In genomic region chr7:73442903-73443542, GRCh38 we compare ENCODE assay signal across 24 cellular contexts. TPM values are rescaled to one million over a fixed set of nuclear protein-coding genes. Genes with fewer than 3 reads are reported as not detected.
A peak's percentile ranks its signal among the peaks of the same experiment; 100 is the strongest.
DNase-seq lines count a peak whose midpoint lies in the region; ATAC-seq and TF ChIP-seq lines count a peak whose summit lies in the region.
"Had no signal": no experiment of that assay in that cellular context is flagged by ENCODE, and none has a peak within 500 bp of the region (broad histone marks: within the 10 kb centered on the region; RNA-seq: fewer than 3 reads in every experiment).

No MANE protein-coding gene starts in this region.

- TF ChIP-seq CTCF in nephron progenitor cell (IDR thresholded peaks at IDR 0.05): no peak
- TF ChIP-seq CTCF in thyroid gland (IDR thresholded peaks at IDR 0.05): no peak
- no peak for TF ChIP-seq CTCF in breast epithelium (IDR thresholded peaks at IDR 0.05)

- peaks cover 3 to 8% of the 10 kb centered on the region in 2 donors for H3K4me1 Mint-ChIP-seq in effector memory CD8-positive, alpha-beta T cell (ENCODE audit: low read depth in 2 of 2)
- peaks cover 15% of the 10 kb centered on the region for H3K4me1 Mint-ChIP-seq in nephron progenitor cell
- peaks cover 3% of the 10 kb centered on the region for H3K4me1 Mint-ChIP-seq in activated naive CD8-positive, alpha-beta T cell treated with anti-CD3 and anti-CD28 coated beads for 36 hours
- H3K4me1 Mint-ChIP-seq: activated CD4-positive, alpha-beta memory T cell treated with anti-CD3 and anti-CD28 coated beads, Interleukin-2, amount 10 ng/mL, durations not matched to agents 7 days and 5 days had no signal

- peak; percentile 35 for DNase-seq in A172 (ENCODE audit: low spot score)
- DNase-seq in ELF-1 (ENCODE audit: low read depth, low spot score): peak; percentile 46
- no peak for DNase-seq in effector memory CD8-positive, alpha-beta T cell
- DNase-seq in nephron progenitor cell: no peak
- no peak for DNase-seq in thyroid gland
- no peak for DNase-seq in activated naive CD8-positive, alpha-beta T cell treated with anti-CD3 and anti-CD28 coated beads for 36 hours
- DNase-seq in breast epithelium (ENCODE audit: low spot score in 2 of 2): no peak
- DNase-seq in dermis blood vessel endothelial cell: no peak
- DNase-seq: activated CD4-positive, alpha-beta memory T cell treated with anti-CD3 and anti-CD28 coated beads, Interleukin-2, amount 10 ng/mL, durations not matched to agents 7 days and 5 days; activated naive CD4-positive, alpha-beta T cell treated with anti-CD3 and anti-CD28 coated beads for 36 hours; hypothalamus; islet precursor cell; naive B cell; NCI-H1436 treated with DMSO at 0.1 percent for 48 hours; NCI-H2171 treated with DMSO at 0.1 percent for 48 hours; right cardiac atrium; Right ventricle myocardium superior; uterus had no signal

- intact Hi-C loops in thyroid gland (cut with DNase I): no loop called here
- intact Hi-C loops in breast epithelium (cut with DNase I; ENCODE audit: low total_unique reads): no loop called here

- WGBS in thyroid gland, 2 donors: 74 to 75% methylated on average over 11 of the region's 11 CpGs

- peak overlapping the region; percentile 15 to 75 for H3K27ac Mint-ChIP-seq in effector memory CD8-positive, alpha-beta T cell
- H3K27ac Mint-ChIP-seq in nephron progenitor cell: peak overlapping the region; percentile 55
- H3K27ac Mint-ChIP-seq in activated naive CD8-positive, alpha-beta T cell treated with anti-CD3 and anti-CD28 coated beads for 36 hours: no peak overlapping the region
- H3K27ac Mint-ChIP-seq: activated CD4-positive, alpha-beta memory T cell treated with anti-CD3 and anti-CD28 coated beads, Interleukin-2, amount 10 ng/mL, durations not matched to agents 7 days and 5 days; activated naive CD4-positive, alpha-beta T cell treated with anti-CD3 and anti-CD28 coated beads for 36 hours had no signal

- no peak for ATAC-seq in effector memory CD8-positive, alpha-beta T cell (replicated peaks)
- ATAC-seq: esophagus mucosa, GM12878, K562, right cardiac atrium had no signal

- peaks cover 73 to 80% of the 10 kb centered on the region in 2 donors for H3K36me3 ChIP-seq in thyroid gland
- no peaks in the 10 kb centered on the region for H3K36me3 ChIP-seq in breast epithelium
- H3K36me3 ChIP-seq: uterus had no signal

- TF ChIP-seq POLR2A in thyroid gland (IDR thresholded peaks at IDR 0.05) (no peak), breast epithelium (IDR thresholded peaks at IDR 0.05) (no peak)

- H3K4me3 ChIP-seq in thyroid gland (replicated peaks in 1 of 3) (no peak overlapping the region), breast epithelium (no peak overlapping the region)
- H3K4me3 ChIP-seq: GM12878, K562, lung, uterus had no signal

- H3K27ac ChIP-seq in thyroid gland (no peak overlapping the region), breast epithelium (no peak overlapping the region)
- H3K27ac ChIP-seq: parathyroid adenoma, uterus had no signal

- H3K36me3 Mint-ChIP-seq in effector memory CD8-positive, alpha-beta T cell (ENCODE audit: insufficient read depth): peaks cover 74% of the 10 kb centered on the region
- H3K36me3 Mint-ChIP-seq in nephron progenitor cell (ENCODE audit: low read depth): peaks cover 69% of the 10 kb centered on the region
- peaks cover 25% of the 10 kb centered on the region for H3K36me3 Mint-ChIP-seq in activated naive CD8-positive, alpha-beta T cell treated with anti-CD3 and anti-CD28 coated beads for 36 hours

- no peaks in the 10 kb centered on the region for H3K27me3 Mint-ChIP-seq in effector memory CD8-positive, alpha-beta T cell
- peaks cover 5% of the 10 kb centered on the region for H3K27me3 Mint-ChIP-seq in nephron progenitor cell (ENCODE audit: low read depth, poor library complexity)
- H3K27me3 Mint-ChIP-seq in activated naive CD8-positive, alpha-beta T cell treated with anti-CD3 and anti-CD28 coated beads for 36 hours: no peaks in the 10 kb centered on the region
- H3K27me3 Mint-ChIP-seq: activated CD4-positive, alpha-beta memory T cell treated with anti-CD3 and anti-CD28 coated beads, Interleukin-2, amount 10 ng/mL, durations not matched to agents 7 days and 5 days; naive B cell had no signal

- H3K9me3 Mint-ChIP-seq in effector memory CD8-positive, alpha-beta T cell: no peaks in the 10 kb centered on the region
- no peaks in the 10 kb centered on the region for H3K9me3 Mint-ChIP-seq in nephron progenitor cell
- no peaks in the 10 kb centered on the region for H3K9me3 Mint-ChIP-seq in activated naive CD8-positive, alpha-beta T cell treated with anti-CD3 and anti-CD28 coated beads for 36 hours
- H3K9me3 Mint-ChIP-seq: activated CD4-positive, alpha-beta memory T cell treated with anti-CD3 and anti-CD28 coated beads, Interleukin-2, amount 10 ng/mL, durations not matched to agents 7 days and 5 days; activated naive CD4-positive, alpha-beta T cell treated with anti-CD3 and anti-CD28 coated beads for 36 hours; naive B cell had no signal

- H3K27me3 ChIP-seq in thyroid gland (no peaks in the 10 kb centered on the region), breast epithelium (no peaks in the 10 kb centered on the region)
- H3K27me3 ChIP-seq: uterus had no signal

- H3K9me3 ChIP-seq in thyroid gland (no peaks in the 10 kb centered on the region), breast epithelium (no peaks in the 10 kb centered on the region)
- H3K9me3 ChIP-seq: uterus had no signal

- H3K4me3 Mint-ChIP-seq in effector memory CD8-positive, alpha-beta T cell: no peak overlapping the region
- H3K4me3 Mint-ChIP-seq in nephron progenitor cell: no peak overlapping the region
- H3K4me3 Mint-ChIP-seq in activated naive CD8-positive, alpha-beta T cell treated with anti-CD3 and anti-CD28 coated beads for 36 hours: no peak overlapping the region
- H3K4me3 Mint-ChIP-seq: activated CD4-positive, alpha-beta memory T cell treated with anti-CD3 and anti-CD28 coated beads, Interleukin-2, amount 10 ng/mL, durations not matched to agents 7 days and 5 days; activated naive CD4-positive, alpha-beta T cell treated with anti-CD3 and anti-CD28 coated beads for 36 hours; naive B cell had no signal

- no peaks in the 10 kb centered on the region for H3K4me1 ChIP-seq in thyroid gland
- no peaks in the 10 kb centered on the region for H3K4me1 ChIP-seq in breast epithelium
- H3K4me1 ChIP-seq: parathyroid adenoma, uterus had no signal

RNA-seq across cellular contexts. Expression of gene FZD9, which starts 9.4 kb away (rescaled TPM):
- 1.8 and 4.0 TPM in 2 replicates for total RNA-seq in A172 (2014; rRNA removed; shearing (Covaris generic))
- 1 to 10 TPM; 1.2 to 4.6 (median 1.9) TPM for total RNA-seq in thyroid gland
- total RNA-seq in activated naive CD8-positive, alpha-beta T cell treated with anti-CD3 and anti-CD28 coated beads for 36 hours: under 1 TPM; 0.32 to 0.45 TPM
- total RNA-seq in breast epithelium: 1 to 10 TPM in 1 of 3 donors, under 1 TPM in 2; 0.44 to 4.3 (median 0.98) TPM
- 4.4 and 6.5 TPM in 2 replicates for total RNA-seq in dermis blood vessel endothelial cell
- total RNA-seq: activated CD4-positive, alpha-beta memory T cell treated with anti-CD3 and anti-CD28 coated beads, Interleukin-2, amount 10 ng/mL, durations not matched to agents 7 days and 5 days; GM12878; HT-29 had no signal

Comparison
In these comparisons a context has a peak if more than half of its experiments do, and no peak if none do; other contexts are left out.
1. DNase-seq: peak in A172 (single experiment) and ELF-1 (single experiment); none in effector memory CD8-positive, alpha-beta T cell (0 of 3), nephron progenitor cell (single experiment), thyroid gland (0 of 2), activated naive CD8-positive, alpha-beta T cell treated with anti-CD3 and anti-CD28 coated beads for 36 hours (single experiment), breast epithelium (0 of 2) and dermis blood vessel endothelial cell (single experiment).